In the genomic region with DNA sequence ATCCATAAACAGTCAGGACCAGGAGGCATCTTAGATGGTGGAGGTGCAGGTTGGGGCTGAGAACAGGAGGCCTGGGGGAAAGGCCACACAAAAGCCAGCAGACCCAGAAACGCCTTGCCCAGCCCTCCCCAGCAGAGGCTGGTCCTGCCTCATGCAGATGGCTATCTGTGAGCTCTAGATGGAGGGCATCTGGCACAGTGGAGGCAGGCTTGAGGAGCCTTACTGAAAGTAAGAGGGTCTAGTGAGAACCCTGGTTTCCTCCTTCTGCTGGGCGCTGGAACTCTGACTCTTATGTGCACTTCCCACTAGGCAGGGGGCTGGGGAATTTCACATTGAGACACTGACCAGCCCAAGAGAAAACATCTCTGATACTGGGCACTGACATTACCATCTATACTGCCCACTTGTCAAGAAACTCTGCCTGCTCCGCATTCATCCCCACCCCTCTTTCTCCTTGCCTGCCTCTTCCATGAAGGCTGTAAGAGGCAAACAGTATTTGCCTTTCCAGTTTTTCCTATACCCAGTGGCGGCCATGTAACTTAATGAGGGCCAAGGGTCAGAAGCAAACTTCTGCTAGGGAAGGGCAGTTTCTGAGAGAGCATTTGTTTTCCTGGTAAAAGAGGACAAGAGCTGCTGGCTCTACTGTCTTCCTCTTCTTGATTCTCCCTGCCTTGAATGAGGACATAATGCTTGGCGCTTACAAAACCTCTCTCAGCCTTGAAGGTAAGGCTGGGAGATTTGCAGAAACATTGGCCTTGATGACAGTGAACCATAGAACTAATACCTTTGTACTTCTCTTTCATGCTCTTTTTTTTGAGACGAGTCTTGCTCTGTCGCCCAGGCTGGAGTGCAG, we compare ENCODE assay signal across 1 cellular context.
TF ChIP-seq lines count a peak whose summit lies in the region.

No MANE protein-coding gene starts in this region.

TF ChIP-seq in H1, 55 proteins besides CTCF, POLR2A, EP300 and RAD21:
- TF ChIP-seq CHD1 (IDR thresholded peaks at IDR 0.05; ENCODE audit: low read depth, low read length) (no peak), RXRA (IDR thresholded peaks at IDR 0.05; ENCODE audit: insufficient read depth, low read depth, low read length) (no peak), KDM4A (IDR thresholded peaks at IDR 0.05; ENCODE audit: low read depth, low read length, severe bottlenecking) (no peak), EGR1 (IDR thresholded peaks at IDR 0.05; ENCODE audit: borderline replicate concordance, low read depth, low read length) (no peak), KDM1A (IDR thresholded peaks at IDR 0.05; ENCODE audit: borderline replicate concordance, low read length) (no peak), HDAC6 (IDR thresholded peaks at IDR 0.05; ENCODE audit: low read depth, low read length) (no peak), CHD2 (IDR thresholded peaks at IDR 0.05; ENCODE audit: low read length) (no peak), HDAC2 (IDR thresholded peaks at IDR 0.05; ENCODE audit: borderline replicate concordance in 1 of 2, low read depth in 2 of 2, low read length in 2 of 2) (no peak), RNF2 (IDR thresholded peaks at IDR 0.05; ENCODE audit: borderline replicate concordance, low read depth, low read length, missing control alignments, poor library complexity, severe bottlenecking) (no peak), GTF2F1 (IDR thresholded peaks at IDR 0.05; ENCODE audit: borderline replicate concordance, low read depth, low read length) (no peak), TBP (IDR thresholded peaks at IDR 0.05; ENCODE audit: low read depth, low read length) (no peak), JUN (IDR thresholded peaks at IDR 0.05; ENCODE audit: low read depth, low read length) (no peak), NRF1 (IDR thresholded peaks at IDR 0.05; ENCODE audit: low read depth, low read length) (no peak), PHF8 (conservative IDR thresholded peaks at IDR 0.05; ENCODE audit: low read depth, low read length) (no peak), SP1 (IDR thresholded peaks at IDR 0.05; ENCODE audit: low read depth, low read length) (no peak)
- TF ChIP-seq, protein P1, sequence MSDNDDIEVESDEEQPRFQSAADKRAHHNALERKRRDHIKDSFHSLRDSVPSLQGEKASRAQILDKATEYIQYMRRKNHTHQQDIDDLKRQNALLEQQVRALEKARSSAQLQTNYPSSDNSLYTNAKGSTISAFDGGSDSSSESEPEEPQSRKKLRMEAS (IDR thresholded peaks at IDR 0.05): no peak
- TF ChIP-seq, protein P2, sequence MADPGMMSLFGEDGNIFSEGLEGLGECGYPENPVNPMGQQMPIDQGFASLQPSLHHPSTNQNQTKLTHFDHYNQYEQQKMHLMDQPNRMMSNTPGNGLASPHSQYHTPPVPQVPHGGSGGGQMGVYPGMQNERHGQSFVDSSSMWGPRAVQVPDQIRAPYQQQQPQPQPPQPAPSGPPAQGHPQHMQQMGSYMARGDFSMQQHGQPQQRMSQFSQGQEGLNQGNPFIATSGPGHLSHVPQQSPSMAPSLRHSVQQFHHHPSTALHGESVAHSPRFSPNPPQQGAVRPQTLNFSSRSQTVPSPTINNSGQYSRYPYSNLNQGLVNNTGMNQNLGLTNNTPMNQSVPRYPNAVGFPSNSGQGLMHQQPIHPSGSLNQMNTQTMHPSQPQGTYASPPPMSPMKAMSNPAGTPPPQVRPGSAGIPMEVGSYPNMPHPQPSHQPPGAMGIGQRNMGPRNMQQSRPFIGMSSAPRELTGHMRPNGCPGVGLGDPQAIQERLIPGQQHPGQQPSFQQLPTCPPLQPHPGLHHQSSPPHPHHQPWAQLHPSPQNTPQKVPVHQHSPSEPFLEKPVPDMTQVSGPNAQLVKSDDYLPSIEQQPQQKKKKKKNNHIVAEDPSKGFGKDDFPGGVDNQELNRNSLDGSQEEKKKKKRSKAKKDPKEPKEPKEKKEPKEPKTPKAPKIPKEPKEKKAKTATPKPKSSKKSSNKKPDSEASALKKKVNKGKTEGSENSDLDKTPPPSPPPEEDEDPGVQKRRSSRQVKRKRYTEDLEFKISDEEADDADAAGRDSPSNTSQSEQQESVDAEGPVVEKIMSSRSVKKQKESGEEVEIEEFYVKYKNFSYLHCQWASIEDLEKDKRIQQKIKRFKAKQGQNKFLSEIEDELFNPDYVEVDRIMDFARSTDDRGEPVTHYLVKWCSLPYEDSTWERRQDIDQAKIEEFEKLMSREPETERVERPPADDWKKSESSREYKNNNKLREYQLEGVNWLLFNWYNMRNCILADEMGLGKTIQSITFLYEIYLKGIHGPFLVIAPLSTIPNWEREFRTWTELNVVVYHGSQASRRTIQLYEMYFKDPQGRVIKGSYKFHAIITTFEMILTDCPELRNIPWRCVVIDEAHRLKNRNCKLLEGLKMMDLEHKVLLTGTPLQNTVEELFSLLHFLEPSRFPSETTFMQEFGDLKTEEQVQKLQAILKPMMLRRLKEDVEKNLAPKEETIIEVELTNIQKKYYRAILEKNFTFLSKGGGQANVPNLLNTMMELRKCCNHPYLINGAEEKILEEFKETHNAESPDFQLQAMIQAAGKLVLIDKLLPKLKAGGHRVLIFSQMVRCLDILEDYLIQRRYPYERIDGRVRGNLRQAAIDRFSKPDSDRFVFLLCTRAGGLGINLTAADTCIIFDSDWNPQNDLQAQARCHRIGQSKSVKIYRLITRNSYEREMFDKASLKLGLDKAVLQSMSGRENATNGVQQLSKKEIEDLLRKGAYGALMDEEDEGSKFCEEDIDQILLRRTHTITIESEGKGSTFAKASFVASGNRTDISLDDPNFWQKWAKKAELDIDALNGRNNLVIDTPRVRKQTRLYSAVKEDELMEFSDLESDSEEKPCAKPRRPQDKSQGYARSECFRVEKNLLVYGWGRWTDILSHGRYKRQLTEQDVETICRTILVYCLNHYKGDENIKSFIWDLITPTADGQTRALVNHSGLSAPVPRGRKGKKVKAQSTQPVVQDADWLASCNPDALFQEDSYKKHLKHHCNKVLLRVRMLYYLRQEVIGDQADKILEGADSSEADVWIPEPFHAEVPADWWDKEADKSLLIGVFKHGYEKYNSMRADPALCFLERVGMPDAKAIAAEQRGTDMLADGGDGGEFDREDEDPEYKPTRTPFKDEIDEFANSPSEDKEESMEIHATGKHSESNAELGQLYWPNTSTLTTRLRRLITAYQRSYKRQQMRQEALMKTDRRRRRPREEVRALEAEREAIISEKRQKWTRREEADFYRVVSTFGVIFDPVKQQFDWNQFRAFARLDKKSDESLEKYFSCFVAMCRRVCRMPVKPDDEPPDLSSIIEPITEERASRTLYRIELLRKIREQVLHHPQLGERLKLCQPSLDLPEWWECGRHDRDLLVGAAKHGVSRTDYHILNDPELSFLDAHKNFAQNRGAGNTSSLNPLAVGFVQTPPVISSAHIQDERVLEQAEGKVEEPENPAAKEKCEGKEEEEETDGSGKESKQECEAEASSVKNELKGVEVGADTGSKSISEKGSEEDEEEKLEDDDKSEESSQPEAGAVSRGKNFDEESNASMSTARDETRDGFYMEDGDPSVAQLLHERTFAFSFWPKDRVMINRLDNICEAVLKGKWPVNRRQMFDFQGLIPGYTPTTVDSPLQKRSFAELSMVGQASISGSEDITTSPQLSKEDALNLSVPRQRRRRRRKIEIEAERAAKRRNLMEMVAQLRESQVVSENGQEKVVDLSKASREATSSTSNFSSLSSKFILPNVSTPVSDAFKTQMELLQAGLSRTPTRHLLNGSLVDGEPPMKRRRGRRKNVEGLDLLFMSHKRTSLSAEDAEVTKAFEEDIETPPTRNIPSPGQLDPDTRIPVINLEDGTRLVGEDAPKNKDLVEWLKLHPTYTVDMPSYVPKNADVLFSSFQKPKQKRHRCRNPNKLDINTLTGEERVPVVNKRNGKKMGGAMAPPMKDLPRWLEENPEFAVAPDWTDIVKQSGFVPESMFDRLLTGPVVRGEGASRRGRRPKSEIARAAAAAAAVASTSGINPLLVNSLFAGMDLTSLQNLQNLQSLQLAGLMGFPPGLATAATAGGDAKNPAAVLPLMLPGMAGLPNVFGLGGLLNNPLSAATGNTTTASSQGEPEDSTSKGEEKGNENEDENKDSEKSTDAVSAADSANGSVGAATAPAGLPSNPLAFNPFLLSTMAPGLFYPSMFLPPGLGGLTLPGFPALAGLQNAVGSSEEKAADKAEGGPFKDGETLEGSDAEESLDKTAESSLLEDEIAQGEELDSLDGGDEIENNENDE (IDR thresholded peaks at IDR 0.05; ENCODE audit: insufficient replicate concordance, low read length): no peak
